1 cellular context compared by ENCODE assay signal in genomic region chr2:96139181-96139758, GRCh38.
TF ChIP-seq lines count a peak whose summit lies in the region.

No MANE protein-coding gene starts in this region.

TF ChIP-seq in H1, 55 proteins besides CTCF, POLR2A, EP300 and RAD21:
- TF ChIP-seq YY1 (IDR thresholded peaks at IDR 0.05; ENCODE audit: low read depth, low read length): no peak
- peak; percentile 32; the same call in 1 of the 2 replicates for TF ChIP-seq TEAD4 (IDR thresholded peaks at IDR 0.05; ENCODE audit: low read depth, low read length)
- no peak for TF ChIP-seq HDAC6 (IDR thresholded peaks at IDR 0.05; ENCODE audit: low read depth, low read length)
- no peak for TF ChIP-seq POLR2AphosphoS5 (IDR thresholded peaks at IDR 0.05; ENCODE audit: low read depth, low read length)
- no peak for TF ChIP-seq CTBP2 (IDR thresholded peaks at IDR 0.05; ENCODE audit: borderline replicate concordance, insufficient read depth, insufficient read length, low read length)
- TF ChIP-seq CHD1 (IDR thresholded peaks at IDR 0.05; ENCODE audit: low read depth, low read length): no peak
